In genomic region chr14:92108345-92109254, GRCh38 we compare ENCODE assay signal across 12 cellular contexts. TPM values are rescaled to one million over a fixed set of nuclear protein-coding genes. Genes with fewer than 3 reads are reported as not detected.
DNase-seq lines count a peak whose midpoint lies in the region; ATAC-seq, FAIRE-seq and TF ChIP-seq lines count a peak whose summit lies in the region.
"Had no signal": no experiment of that assay in that cellular context is flagged by ENCODE, and none has a peak within 500 bp of the region (broad histone marks: within the 10 kb centered on the region; RNA-seq: fewer than 3 reads in every experiment).

No MANE protein-coding gene starts in this region.

- H2AFZ ChIP-seq in GM23338 (no peak overlapping the region), keratinocyte (ENCODE audit: control insufficient read depth, low read length) (peak overlapping the region; percentile 7)

- FAIRE-seq in keratinocyte (lab: Jason Lieb, UNC) = no peak

- H3K27me3 Mint-ChIP-seq in GM23338 (ENCODE audit: insufficient read depth, low read depth, poor library complexity) = peaks cover 3% of the 10 kb centered on the region
- no peaks in the 10 kb centered on the region for H3K27me3 Mint-ChIP-seq in activated CD8-positive, alpha-beta T cell treated with anti-CD3 and anti-CD28 coated beads for 36 hours

- H3K4me1 ChIP-seq in BLaER1 (peaks cover 32% of the 10 kb centered on the region), GM23338 (ENCODE audit: insufficient read depth) (peaks cover 5% of the 10 kb centered on the region), keratinocyte (ENCODE audit: control insufficient read depth, extremely low read depth, insufficient read depth, low read length) (peaks cover 3% of the 10 kb centered on the region)

- H4K20me1 ChIP-seq in BLaER1 = peaks cover 24% of the 10 kb centered on the region
- H4K20me1 ChIP-seq in GM23338 (replicated peaks; ENCODE audit: insufficient read depth) = no peaks in the 10 kb centered on the region; the same call in 1 of the 2 replicates
- H4K20me1 ChIP-seq in keratinocyte (ENCODE audit: control insufficient read depth, extremely low read depth, insufficient read depth, low read length) = no peaks in the 10 kb centered on the region

- intact Hi-C loops in activated CD8-positive, alpha-beta T cell treated with anti-CD3 and anti-CD28 coated beads for 36 hours (cut with micrococcal nuclease) = no loop called here

- H3K9me3 ChIP-seq in BLaER1 (no peaks in the 10 kb centered on the region), keratinocyte (ENCODE audit: control insufficient read depth, low read depth, low read length) (no peaks in the 10 kb centered on the region)

- H3K27ac ChIP-seq in BLaER1 (no peak overlapping the region), GM23338 (ENCODE audit: low read depth) (peak overlapping the region; percentile 93), keratinocyte (ENCODE audit: control insufficient read depth, insufficient read depth, low read length) (no peak overlapping the region)
- H3K27ac ChIP-seq: epithelial cell of prostate had no signal

- H3K27me3 ChIP-seq in BLaER1 = no peaks in the 10 kb centered on the region
- no peaks in the 10 kb centered on the region for H3K27me3 ChIP-seq in GM23338 (ENCODE audit: insufficient read depth)
- no peaks in the 10 kb centered on the region for H3K27me3 ChIP-seq in keratinocyte (ENCODE audit: control insufficient read depth, extremely low read depth, insufficient read depth, low read length)

- no peak overlapping the region for H3K9ac ChIP-seq in BLaER1
- no peak overlapping the region for H3K9ac ChIP-seq in keratinocyte (ENCODE audit: control insufficient read depth, extremely low read depth, insufficient read depth, low read length)

- dilution Hi-C loops in keratinocyte (cut with MboI; ENCODE audit: extremely low pct_ligation_motif_present, low sequenced_read_pairs) = no loop called here

- H3K9me1 ChIP-seq in keratinocyte (ENCODE audit: control insufficient read depth, extremely low read depth, insufficient read depth, low read length) = no peaks in the 10 kb centered on the region

- DNase-seq in GM23338 (ENCODE audit: low spot score) = peak; percentile 84
- peak; percentile 74 for DNase-seq in activated CD8-positive, alpha-beta T cell treated with anti-CD3 and anti-CD28 coated beads for 36 hours
- DNase-seq in keratinocyte (ENCODE audit: low read depth, low spot score) = no peak
- DNase-seq in EL = no peak
- DNase-seq: amniotic stem cell, left cardiac atrium, NCI-H510A had no signal

- H3K4me3 ChIP-seq in BLaER1 = no peak overlapping the region
- H3K4me3 ChIP-seq in GM23338 = peak overlapping the region; percentile 20
- H3K4me3 ChIP-seq in keratinocyte (ENCODE audit: control insufficient read depth in 2 of 3, extremely low read depth in 1 of 3, insufficient read depth in 2 of 3, low read depth in 1 of 3, low read length in 3 of 3) = no peak overlapping the region

- TF ChIP-seq CTCF in GM23338 (conservative IDR thresholded peaks at IDR 0.05; ENCODE audit: low read depth in 2 of 2) (no peak), keratinocyte (optimal IDR thresholded peaks at IDR 0.05 in 1 of 3, IDR thresholded peaks at IDR 0.05 in 1 of 3, conservative IDR thresholded peaks at IDR 0.05 in 1 of 3; ENCODE audit: extremely low read depth in 1 of 3, insufficient read depth in 2 of 3, low read length in 3 of 3) (no peak)
- no peak for TF ChIP-seq CTCF in activated CD8-positive, alpha-beta T cell treated with anti-CD3 and anti-CD28 coated beads for 36 hours (IDR thresholded peaks at IDR 0.05)

- CTCF ChIA-PET in activated CD8-positive, alpha-beta T cell treated with anti-CD3 and anti-CD28 coated beads for 36 hours (lab: Charles Lee) = interaction anchor here (0.6 to 4.5 kb wide), 5 partner anchors 11 to 308 kb away, joined by 3 to 127 read pairs (median 15); partner anchors contain the start of genes CPSF2, NDUFB1 and TRIP11

- no peaks in the 10 kb centered on the region; the same call in 2 of the 3 replicates for H3K9me3 Mint-ChIP-seq in GM23338
- H3K9me3 Mint-ChIP-seq in activated CD8-positive, alpha-beta T cell treated with anti-CD3 and anti-CD28 coated beads for 36 hours = no peaks in the 10 kb centered on the region

- ATAC-seq in GM23338 (peak; percentile 51), HG02840 (IDR thresholded peaks at IDR 0.05; ENCODE audit: low FRiP score, unreplicated experiment) (no peak), HG02973 (IDR thresholded peaks at IDR 0.05; ENCODE audit: unreplicated experiment) (no peak), GM21390 (IDR thresholded peaks at IDR 0.05; ENCODE audit: unreplicated experiment) (no peak)
- peak; percentile 22 for ATAC-seq in activated CD8-positive, alpha-beta T cell treated with anti-CD3 and anti-CD28 coated beads for 36 hours
- ATAC-seq: left cardiac atrium had no signal

- POLR2A ChIA-PET in activated CD8-positive, alpha-beta T cell treated with anti-CD3 and anti-CD28 coated beads for 36 hours (lab: Charles Lee) = interaction anchor here (0.5 to 4.2 kb wide), 5 partner anchors 9 to 419 kb away, joined by 3 to 44 read pairs (median 4); partner anchors contain the start of genes CPSF2, NDUFB1 and TRIP11

- peaks cover 15% of the 10 kb centered on the region for H3K4me1 Mint-ChIP-seq in GM23338
- H3K4me1 Mint-ChIP-seq in activated CD8-positive, alpha-beta T cell treated with anti-CD3 and anti-CD28 coated beads for 36 hours (ENCODE audit: low read depth) = peaks cover 36% of the 10 kb centered on the region

- peak overlapping the region; percentile 14; the same call in 1 of the 2 replicates for H3K4me2 ChIP-seq in BLaER1
- H3K4me2 ChIP-seq in GM23338 = peak overlapping the region; percentile 43
- no peak overlapping the region for H3K4me2 ChIP-seq in keratinocyte (ENCODE audit: control insufficient read depth, extremely low read depth, insufficient read depth, low read depth, low read length)

- H3K4me3 Mint-ChIP-seq in GM23338 = peak overlapping the region; percentile 40; the same call in 2 of the 3 replicates
- H3K4me3 Mint-ChIP-seq in activated CD8-positive, alpha-beta T cell treated with anti-CD3 and anti-CD28 coated beads for 36 hours = peak overlapping the region; percentile 65

- H3F3A ChIP-seq in GM23338 (replicated peaks; ENCODE audit: low read depth) = peaks cover 8% of the 10 kb centered on the region; the same call in 1 of the 2 replicates

- H3K79me2 ChIP-seq in GM23338 (replicated peaks; ENCODE audit: insufficient read depth) (peaks cover 26% of the 10 kb centered on the region), keratinocyte (ENCODE audit: control insufficient read depth, insufficient read depth, low read length) (peaks cover 19% of the 10 kb centered on the region)

- no peaks in the 10 kb centered on the region for H3K9me2 ChIP-seq in GM23338 (ENCODE audit: insufficient read depth)

- H3K27ac Mint-ChIP-seq in GM23338 = peak overlapping the region; percentile 92
- H3K27ac Mint-ChIP-seq in activated CD8-positive, alpha-beta T cell treated with anti-CD3 and anti-CD28 coated beads for 36 hours = peak overlapping the region; percentile 91

- H3K36me3 ChIP-seq in BLaER1 (0 out of 2 replicates have a peak, but pooled peaks cover 2% of the 10 kb centered on the region), GM23338 (ENCODE audit: insufficient read depth) (no peaks in the 10 kb centered on the region), keratinocyte (ENCODE audit: control insufficient read depth in 2 of 2, extremely low read depth in 1 of 2, insufficient read depth in 2 of 2, low read length in 2 of 2) (no peaks in the 10 kb centered on the region)

- H3K36me3 Mint-ChIP-seq in GM23338 (ENCODE audit: low read depth) = no peaks in the 10 kb centered on the region
- peaks cover 3% of the 10 kb centered on the region for H3K36me3 Mint-ChIP-seq in activated CD8-positive, alpha-beta T cell treated with anti-CD3 and anti-CD28 coated beads for 36 hours (ENCODE audit: low read depth)

RNA-seq across cellular contexts. Expression of gene ATXN3, which starts 2.2 kb away (rescaled TPM):
- total RNA-seq in GM23338 (2014; rRNA removed; shearing (Covaris generic)) = 36.4 and 39.5 TPM in 2 replicates
- polyA plus RNA-seq in GM23338 (2016; fragmentation: Nextera tagmentation; extraction: Ambion mirVana) (47.6 and 66.7 TPM in 2 replicates), keratinocyte (13.6 to 27.6 TPM (median 17.4 TPM) in 3 replicates)
- 10 to 100 TPM; 28.4 to 29.7 TPM for total RNA-seq in activated CD8-positive, alpha-beta T cell treated with anti-CD3 and anti-CD28 coated beads for 36 hours
- polyA plus RNA-seq in keratinocyte (2011; ENCODE audit: low read depth) = 58.8 TPM
- polyA plus RNA-seq in keratinocyte (2011; cell fraction: cytosol; rRNA removed) = 13.3 and 26.1 TPM in 2 replicates
- polyA plus RNA-seq in keratinocyte (2011; cell fraction: nucleus; rRNA removed) = 18.2 and 24.7 TPM in 2 replicates
- polyA plus RNA-seq in keratinocyte (2012; ENCODE audit: low replicate concordance) = 21.2 and 30.5 TPM in 2 replicates
- 1.2 to 50.2 TPM (median 8.8 TPM) in 3 replicates for polyA minus RNA-seq in keratinocyte
- 8.2 TPM for polyA minus RNA-seq in keratinocyte (2011; cell fraction: cytosol; rRNA and poly(A)+ RNA removed)
- 16.8 and 30.3 TPM in 2 replicates for polyA minus RNA-seq in keratinocyte (2011; cell fraction: nucleus; rRNA and poly(A)+ RNA removed)

RNA-seq across cellular contexts. Expression of gene NDUFB1, which starts 12.9 kb away (rescaled TPM):
- 134 and 160 TPM in 2 replicates for total RNA-seq in GM23338 (2014; rRNA removed; shearing (Covaris generic))
- 876 and 1,053 TPM in 2 replicates for polyA plus RNA-seq in GM23338 (2016; fragmentation: Nextera tagmentation; extraction: Ambion mirVana)
- 100 to 1,000 TPM; 102 TPM for total RNA-seq in activated CD8-positive, alpha-beta T cell treated with anti-CD3 and anti-CD28 coated beads for 36 hours
- 269 to 555 TPM (median 393 TPM) in 3 replicates for polyA plus RNA-seq in keratinocyte
- 155 TPM for polyA plus RNA-seq in keratinocyte (2011; ENCODE audit: low read depth)
- polyA plus RNA-seq in keratinocyte (2011; cell fraction: cytosol; rRNA removed) = 428 and 503 TPM in 2 replicates
- 144 and 190 TPM in 2 replicates for polyA plus RNA-seq in keratinocyte (2011; cell fraction: nucleus; rRNA removed)
- polyA plus RNA-seq in keratinocyte (2012; ENCODE audit: low replicate concordance) = 323 and 401 TPM in 2 replicates
- polyA minus RNA-seq in keratinocyte = 25.2 to 74.5 TPM (median 49.1 TPM) in 3 replicates
- 36.1 TPM for polyA minus RNA-seq in keratinocyte (2011; cell fraction: cytosol; rRNA and poly(A)+ RNA removed)
- polyA minus RNA-seq in keratinocyte (2011; cell fraction: nucleus; rRNA and poly(A)+ RNA removed) = 12.6 and 12.8 TPM in 2 replicates

RNA-seq across cellular contexts. Expression of gene CPSF2, which starts 13.2 kb away (rescaled TPM):
- total RNA-seq in GM23338 (2014; rRNA removed; shearing (Covaris generic)) = 74.0 and 112 TPM in 2 replicates
- 41.6 and 54.2 TPM in 2 replicates for polyA plus RNA-seq in GM23338 (2016; fragmentation: Nextera tagmentation; extraction: Ambion mirVana)
- total RNA-seq in activated CD8-positive, alpha-beta T cell treated with anti-CD3 and anti-CD28 coated beads for 36 hours = 100 to 1,000 TPM in 1 of 2 experiments, 10 to 100 TPM in 1; 96.2 to 103 TPM
- 33.8 to 67.9 TPM (median 35.4 TPM) in 3 replicates for polyA plus RNA-seq in keratinocyte
- polyA plus RNA-seq in keratinocyte (2011; ENCODE audit: low read depth) = 56.8 TPM
- polyA plus RNA-seq in keratinocyte (2011; cell fraction: cytosol; rRNA removed) = 21.3 and 42.3 TPM in 2 replicates
- polyA plus RNA-seq in keratinocyte (2011; cell fraction: nucleus; rRNA removed) = 30.8 and 43.6 TPM in 2 replicates
- polyA plus RNA-seq in keratinocyte (2012; ENCODE audit: low replicate concordance) = 30.6 and 49.7 TPM in 2 replicates
- 28.4 to 51.7 TPM (median 29.8 TPM) in 3 replicates for polyA minus RNA-seq in keratinocyte
- 24.7 TPM for polyA minus RNA-seq in keratinocyte (2011; cell fraction: cytosol; rRNA and poly(A)+ RNA removed)
- 16.9 and 53.4 TPM in 2 replicates for polyA minus RNA-seq in keratinocyte (2011; cell fraction: nucleus; rRNA and poly(A)+ RNA removed)

Comparison
In these comparisons a context has a peak if more than half of its experiments do, and no peak if none do; other contexts are left out.
1. ATAC-seq: peak in GM23338 (single experiment) and activated CD8-positive, alpha-beta T cell treated with anti-CD3 and anti-CD28 coated beads for 36 hours (single experiment); none in HG02840 (single experiment), HG02973 (single experiment) and GM21390 (single experiment).
2. DNase-seq: peak in GM23338 (single experiment) and activated CD8-positive, alpha-beta T cell treated with anti-CD3 and anti-CD28 coated beads for 36 hours (single experiment); none in keratinocyte (single experiment) and EL (single experiment).